21 cellular contexts compared by ENCODE assay signal in the genomic region with DNA sequence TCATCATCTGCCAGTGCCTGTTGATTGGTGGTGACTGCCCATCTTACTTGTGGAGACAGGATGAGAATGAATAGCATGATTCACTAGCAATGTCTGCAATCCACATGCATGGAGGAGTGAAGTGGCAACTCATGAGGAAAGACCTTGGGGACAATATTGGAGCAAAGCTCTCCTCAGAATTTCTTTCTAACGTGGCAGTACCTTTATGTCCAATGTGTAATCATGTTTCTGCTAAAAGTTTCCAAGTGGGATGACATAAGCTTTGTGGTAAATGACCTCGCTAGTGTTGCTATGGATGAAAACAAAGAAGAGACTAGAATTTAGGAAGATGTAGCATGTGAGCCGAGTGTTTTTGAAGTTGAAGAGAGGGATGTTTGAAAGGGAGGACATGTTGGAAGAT.
DNase-seq lines count a peak whose midpoint lies in the region; ATAC-seq, FAIRE-seq and TF ChIP-seq lines count a peak whose summit lies in the region.
"Had no signal": no experiment of that assay in that cellular context is flagged by ENCODE, and none has a peak within 500 bp of the region (broad histone marks: within the 10 kb centered on the region; RNA-seq: fewer than 3 reads in every experiment).

No MANE protein-coding gene starts in this region.

- DNase-seq in mammary epithelial cell (peak; percentile 8), breast epithelium (ENCODE audit: low spot score in 2 of 2) (no peak), bronchial epithelial cell (ENCODE audit: low read depth) (peak; percentile 37), mesenchymal stem cell (no peak), germinal center (ENCODE audit: low spot score) (no peak), NCI-H1436 (lab: John Stamatoyannopoulos, UW) (no peak)
- DNase-seq: 8988T, EL, GF-D8, KG1, NCI-H1092 treated with DMSO at 0.1 percent for 48 hours, NCI-H146, NCI-H2029 treated with DMSO at 0.1 percent for 48 hours, NCI-H345, NCI-H524 treated with DMSO at 0.1 percent for 48 hours, Peyer's patch had no signal

- no peak overlapping the region for H3K4me3 ChIP-seq in mammary epithelial cell (replicated peaks in 1 of 3; ENCODE audit: insufficient read depth in 1 of 3, low read depth in 2 of 3, low read length in 3 of 3)
- H3K4me3 ChIP-seq in breast epithelium = no peak overlapping the region
- no peak overlapping the region for H3K4me3 ChIP-seq in bronchial epithelial cell (ENCODE audit: low read depth, low read length)
- H3K4me3 ChIP-seq in mesenchymal stem cell (ENCODE audit: insufficient read depth in 1 of 2, low read depth in 1 of 2, low read length in 2 of 2) = no peak overlapping the region
- H3K4me3 ChIP-seq: HAP-1, Peyer's patch, SJSA1 had no signal

- H3K4me2 ChIP-seq in mammary epithelial cell (ENCODE audit: insufficient read depth, low read depth, low read length) (no peak overlapping the region), mesenchymal stem cell (ENCODE audit: low read length, poor library complexity, severe bottlenecking) (no peak overlapping the region)

- H2BK12ac ChIP-seq in mesenchymal stem cell (ENCODE audit: low read length in 2 of 2) = no peak overlapping the region

- H2AK5ac ChIP-seq in mesenchymal stem cell (ENCODE audit: low read length, severe bottlenecking) = no peak overlapping the region

- H3K4ac ChIP-seq in mesenchymal stem cell (ENCODE audit: low read depth in 1 of 2, low read length in 2 of 2) = no peak overlapping the region

- H4K8ac ChIP-seq in mesenchymal stem cell (ENCODE audit: low read length) = no peak overlapping the region

- no peak overlapping the region for H3K9ac ChIP-seq in mammary epithelial cell (ENCODE audit: insufficient read depth, low read length)
- H3K9ac ChIP-seq in mesenchymal stem cell (ENCODE audit: low read length) = peak overlapping the region; percentile 46

- no peaks in the 10 kb centered on the region for H3K4me1 ChIP-seq in mammary epithelial cell (ENCODE audit: insufficient read depth, low read length)
- no peaks in the 10 kb centered on the region for H3K4me1 ChIP-seq in breast epithelium
- no peaks in the 10 kb centered on the region for H3K4me1 ChIP-seq in mesenchymal stem cell (ENCODE audit: control insufficient read depth, insufficient read depth, low read depth, low read length)
- H3K4me1 ChIP-seq: Peyer's patch, SJSA1 had no signal

- no peak overlapping the region for H4K91ac ChIP-seq in mesenchymal stem cell (ENCODE audit: low read length)

- no peaks in the 10 kb centered on the region for H3K79me1 ChIP-seq in mesenchymal stem cell (replicated peaks; ENCODE audit: low read length, poor library complexity, severe bottlenecking)

- 37% methylated on average over 3 of the region's 3 CpGs for WGBS in mammary epithelial cell (ENCODE audit: low coverage, missing lambda C conversion rate)
- 71% methylated on average over 3 of the region's 3 CpGs for WGBS in mesenchymal stem cell

- H3K18ac ChIP-seq in mesenchymal stem cell (ENCODE audit: low read depth in 1 of 2, low read length in 2 of 2) = no peak overlapping the region

- intact Hi-C loops in mammary epithelial cell (cut with micrococcal nuclease) = no loop called here
- intact Hi-C loops in breast epithelium (cut with DNase I; ENCODE audit: low total_unique reads) = no loop called here

- ATAC-seq in HG03045 (IDR thresholded peaks at IDR 0.05; ENCODE audit: unreplicated experiment) = no peak

- FAIRE-seq in bronchial epithelial cell (lab: Jason Lieb, UNC) = no peak
- FAIRE-seq: HTR-8/SVneo had no signal

- H3K79me2 ChIP-seq in mammary epithelial cell (ENCODE audit: insufficient read depth, low read length) = no peaks in the 10 kb centered on the region

- no peak overlapping the region for H2BK5ac ChIP-seq in mesenchymal stem cell (ENCODE audit: low read depth, low read length, poor library complexity, severe bottlenecking)

- no peak overlapping the region for H3K14ac ChIP-seq in mesenchymal stem cell (ENCODE audit: low read length in 2 of 2)

- TF ChIP-seq CTCF in mammary epithelial cell (conservative IDR thresholded peaks at IDR 0.05 in 1 of 2, IDR thresholded peaks at IDR 0.05 in 1 of 2; ENCODE audit: extremely low read depth in 1 of 2, insufficient read depth in 1 of 2, low read depth in 1 of 2, low read length in 2 of 2) (no peak), breast epithelium (IDR thresholded peaks at IDR 0.05) (no peak), bronchial epithelial cell (IDR thresholded peaks at IDR 0.05; ENCODE audit: insufficient read depth, low read length, severe bottlenecking) (no peak)

- no peak for TF ChIP-seq POLR2A in breast epithelium (IDR thresholded peaks at IDR 0.05)

- H4K20me1 ChIP-seq in mammary epithelial cell (ENCODE audit: insufficient read depth, low read length) = no peaks in the 10 kb centered on the region

- H2AFZ ChIP-seq in mammary epithelial cell (ENCODE audit: low read depth, low read length) = no peak overlapping the region
- no peak overlapping the region for H2AFZ ChIP-seq in mesenchymal stem cell (ENCODE audit: low read depth, low read length)

- no peak overlapping the region for H2BK120ac ChIP-seq in mesenchymal stem cell (ENCODE audit: low read depth, low read length)

- H3K23ac ChIP-seq in mesenchymal stem cell (ENCODE audit: low read length in 2 of 2) = no peak overlapping the region

- in situ Hi-C loops in mammary epithelial cell (cut with MboI; ENCODE audit: low sequenced_read_pairs in 2 of 2) = no loop called here

- H3K36me3 ChIP-seq in mammary epithelial cell (ENCODE audit: insufficient read depth, low read length) (no peaks in the 10 kb centered on the region), breast epithelium (no peaks in the 10 kb centered on the region), bronchial epithelial cell (ENCODE audit: control insufficient read depth, insufficient read depth, low read length) (no peaks in the 10 kb centered on the region), mesenchymal stem cell (ENCODE audit: control insufficient read depth in 1 of 2, insufficient read depth in 2 of 2, low read depth in 1 of 2, low read length in 2 of 2) (no peaks in the 10 kb centered on the region)
- H3K36me3 ChIP-seq: HAP-1, Peyer's patch, SJSA1 had no signal

- no peak overlapping the region for H2BK15ac ChIP-seq in mesenchymal stem cell (ENCODE audit: low read depth, poor library complexity, severe bottlenecking)

- no peak overlapping the region for H3K27ac ChIP-seq in mammary epithelial cell (ENCODE audit: insufficient read depth, low read depth, low read length)
- no peak overlapping the region for H3K27ac ChIP-seq in breast epithelium
- no peak overlapping the region for H3K27ac ChIP-seq in mesenchymal stem cell (ENCODE audit: low read length, poor library complexity, severe bottlenecking)
- H3K27ac ChIP-seq: C4-2B, Peyer's patch, SJSA1 had no signal

- no TSS peak for BruUV-seq in mammary epithelial cell (replicated peaks; lab: Mats Ljungman, UMichigan)

- H3K27me3 ChIP-seq in mammary epithelial cell (ENCODE audit: insufficient read depth, low read length) (no peaks in the 10 kb centered on the region), breast epithelium (no peaks in the 10 kb centered on the region), bronchial epithelial cell (ENCODE audit: control insufficient read depth, insufficient read depth, low read length) (no peaks in the 10 kb centered on the region), mesenchymal stem cell (ENCODE audit: control insufficient read depth in 1 of 2, insufficient read depth in 1 of 2, low read length in 2 of 2) (no peaks in the 10 kb centered on the region)
- H3K27me3 ChIP-seq: Peyer's patch, SJSA1 had no signal

- H3K9me3 ChIP-seq in mammary epithelial cell (replicated peaks; ENCODE audit: insufficient read depth, low read length) (no peaks in the 10 kb centered on the region), breast epithelium (no peaks in the 10 kb centered on the region), mesenchymal stem cell (ENCODE audit: control insufficient read depth, low read length) (no peaks in the 10 kb centered on the region)
- H3K9me3 ChIP-seq: HAP-1, Peyer's patch, SJSA1 had no signal

- dilution Hi-C loops in mammary epithelial cell (cut with HindIII; ENCODE audit: low sequenced_read_pairs) = no loop called here

- CTCF ChIA-PET in mammary epithelial cell (lab: Charles Lee; ENCODE audit: low non-redundant PET) = no interaction called here

Comparison
In these comparisons a context has a peak if more than half of its experiments do, and no peak if none do; other contexts are left out.
1. DNase-seq: peak in mammary epithelial cell (single experiment) and bronchial epithelial cell (single experiment); none in breast epithelium (0 of 2), mesenchymal stem cell (single experiment), germinal center (single experiment) and NCI-H1436 (single experiment).